In genomic region chr16:352547-353403, GRCh38 we compare ENCODE assay signal across 8 cellular contexts.
DNase-seq lines count a peak whose midpoint lies in the region; ATAC-seq and TF ChIP-seq lines count a peak whose summit lies in the region.

A gene with protein sequence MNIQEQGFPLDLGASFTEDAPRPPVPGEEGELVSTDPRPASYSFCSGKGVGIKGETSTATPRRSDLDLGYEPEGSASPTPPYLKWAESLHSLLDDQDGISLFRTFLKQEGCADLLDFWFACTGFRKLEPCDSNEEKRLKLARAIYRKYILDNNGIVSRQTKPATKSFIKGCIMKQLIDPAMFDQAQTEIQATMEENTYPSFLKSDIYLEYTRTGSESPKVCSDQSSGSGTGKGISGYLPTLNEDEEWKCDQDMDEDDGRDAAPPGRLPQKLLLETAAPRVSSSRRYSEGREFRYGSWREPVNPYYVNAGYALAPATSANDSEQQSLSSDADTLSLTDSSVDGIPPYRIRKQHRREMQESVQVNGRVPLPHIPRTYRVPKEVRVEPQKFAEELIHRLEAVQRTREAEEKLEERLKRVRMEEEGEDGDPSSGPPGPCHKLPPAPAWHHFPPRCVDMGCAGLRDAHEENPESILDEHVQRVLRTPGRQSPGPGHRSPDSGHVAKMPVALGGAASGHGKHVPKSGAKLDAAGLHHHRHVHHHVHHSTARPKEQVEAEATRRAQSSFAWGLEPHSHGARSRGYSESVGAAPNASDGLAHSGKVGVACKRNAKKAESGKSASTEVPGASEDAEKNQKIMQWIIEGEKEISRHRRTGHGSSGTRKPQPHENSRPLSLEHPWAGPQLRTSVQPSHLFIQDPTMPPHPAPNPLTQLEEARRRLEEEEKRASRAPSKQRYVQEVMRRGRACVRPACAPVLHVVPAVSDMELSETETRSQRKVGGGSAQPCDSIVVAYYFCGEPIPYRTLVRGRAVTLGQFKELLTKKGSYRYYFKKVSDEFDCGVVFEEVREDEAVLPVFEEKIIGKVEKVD (minus strand): TSS chr16:352723. CDS start chr16:347025, 5,698 bp downstream.

- peak; percentile 69 for TF ChIP-seq POLR2A in GM19193 (IDR thresholded peaks at IDR 0.05; ENCODE audit: extremely low read depth, insufficient read depth, insufficient read length)

- DNase-seq in AG20443 (ENCODE audit: low spot score) (peak; percentile 95), NCI-H526 (lab: John Stamatoyannopoulos, UW) (peak; percentile 79 to 98)
- DNase-seq in activated CD4-positive, alpha-beta T cell treated with anti-CD3 and anti-CD28 coated beads for 48 hours: peak; percentile 100
- DNase-seq in stimulated activated CD4-positive, alpha-beta T cell treated with anti-CD3 and anti-CD28 coated beads, Interleukin-1b, Interleukin-23, amount 100 ng/mL, for 24 hours (ENCODE audit: low read depth in 4 of 4, low spot score in 1 of 4): peak; percentile 100

- H3K27ac ChIP-seq in cingulate gyrus (ENCODE audit: low read depth, low read length) (peak within 1 kb of the TSS; percentile 54), layer of hippocampus (ENCODE audit: low read depth, low read length) (peak within 1 kb of the TSS; percentile 73)

- peak; percentile 57 for ATAC-seq in HG03460 (IDR thresholded peaks at IDR 0.05; ENCODE audit: unreplicated experiment)

- H3K27me3 ChIP-seq in layer of hippocampus (ENCODE audit: control insufficient read depth, insufficient read depth, low read length): no peaks in the 10 kb centered on the region

Comparison
In these comparisons a context has a peak if more than half of its experiments do, and no peak if none do; other contexts are left out.
1. Peak in every context shown above with its lines: DNase-seq, ATAC-seq and H3K27ac ChIP-seq.